ENCODE assay signal across 21 cellular contexts in the genomic region with DNA sequence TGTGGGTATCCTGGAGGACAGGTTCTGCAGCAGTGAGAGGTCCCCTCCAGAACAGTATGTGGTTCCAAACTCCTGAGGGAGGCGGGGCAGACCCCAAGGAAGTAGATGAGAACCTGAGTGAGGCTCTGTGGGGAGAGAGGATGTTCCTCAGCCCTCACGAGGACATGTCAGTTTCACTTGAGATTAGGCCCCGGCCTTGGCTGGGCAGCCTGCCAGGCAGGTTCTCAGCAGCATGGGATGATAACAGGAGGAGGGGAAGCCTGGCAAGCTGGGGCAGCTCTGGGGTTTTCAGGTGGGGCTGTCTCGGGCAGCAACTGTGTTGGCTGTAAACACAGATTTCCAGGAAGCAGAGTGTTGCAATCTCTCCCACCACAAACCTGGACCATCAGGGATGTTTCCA. TPM values are rescaled to one million over a fixed set of nuclear protein-coding genes. Genes with fewer than 3 reads are reported as not detected.
"Had no signal": no experiment of that assay in that cellular context is flagged by ENCODE, and none has a peak within 500 bp of the region (broad histone marks: within the 10 kb centered on the region; RNA-seq: fewer than 3 reads in every experiment).

No MANE protein-coding gene starts in this region.

RNA-seq across cellular contexts. Expression of gene KCNJ18, which starts 40.3 kb away (rescaled TPM):
- total RNA-seq: activated CD4-positive, alpha-beta memory T cell treated with anti-CD3 and anti-CD28 coated beads for 36 hours; activated CD4-positive, alpha-beta T cell treated with anti-CD3 and anti-CD28 coated beads for 36 hours; activated CD8-positive, alpha-beta memory T cell treated with anti-CD3 and anti-CD28 coated beads for 36 hours; activated CD8-positive, alpha-beta T cell treated with anti-CD3 and anti-CD28 coated beads for 36 hours; activated naive CD4-positive, alpha-beta T cell treated with anti-CD3 and anti-CD28 coated beads for 36 hours; activated naive CD4-positive, alpha-beta T cell treated with anti-CD3 and anti-CD28 coated beads, Interleukin-2, amount 50 U/mL, for 72 hours; activated T-cell treated with anti-CD3 and anti-CD28 coated beads, Interleukin-2, amount 50 U/mL, for 4 hours; activated T-cell treated with anti-CD3 and anti-CD28 coated beads, Interleukin-2, amount 50 U/mL, for 72 hours; activated T-helper 1 cell treated with anti-CD3 and anti-CD28 coated beads, Interleukin-12 subunit alpha, Interleukin-12 subunit beta, Interleukin-2, Interleukin-4 antibody, amounts not matched to agents 30 ng/mL and 10 ng/mL and 1 ng/mL, durations not matched to agents 14 hours and 24 hours and 36 hours; activated T-helper 17 cell treated with anti-CD3 and anti-CD28 coated beads, Interleukin-2, amount 50 U/mL, for 72 hours; adrenal gland; aorta; astrocyte; body of pancreas; breast epithelium; cardiac muscle cell; chondrocyte; T-helper 1 cell treated with Interleukin-12 subunit alpha and Interleukin-12 subunit beta and Interleukin-4 antibody, amounts not matched to agents 30 ng/mL and 1 ng/mL, for 36 hours; T-helper 17 cell; T-helper 2 cell treated with Interferon-gamma antibody and Interleukin-4, amounts not matched to agents 100 ng/mL and 5 ng/mL, for 36 hours; WTC11 had no signal
